18 cellular contexts compared by ENCODE assay signal in the genomic region with DNA sequence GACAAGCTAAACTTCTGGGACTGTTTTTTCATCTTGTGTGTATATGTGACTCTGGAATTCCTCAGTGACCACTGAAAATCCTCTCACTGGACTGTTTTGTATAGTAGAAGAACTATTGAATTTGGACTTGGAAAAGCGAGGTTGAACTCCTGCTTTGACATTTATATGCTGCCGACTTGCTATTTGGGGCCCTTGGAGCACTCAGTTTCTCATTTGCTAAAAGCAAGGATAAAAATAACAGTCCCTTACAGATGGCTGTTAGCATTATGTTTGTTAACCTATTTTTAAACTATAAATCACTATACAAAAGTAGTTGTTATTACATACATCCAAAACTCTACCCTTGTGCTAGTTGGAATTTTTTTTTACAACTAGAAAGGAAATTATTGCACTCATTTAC. TPM values are rescaled to one million over a fixed set of nuclear protein-coding genes. Genes with fewer than 3 reads are reported as not detected.
DNase-seq lines count a peak whose midpoint lies in the region; ATAC-seq and TF ChIP-seq lines count a peak whose summit lies in the region.
"Had no signal": no experiment of that assay in that cellular context is flagged by ENCODE, and none has a peak within 500 bp of the region (broad histone marks: within the 10 kb centered on the region; RNA-seq: fewer than 3 reads in every experiment).

No MANE protein-coding gene starts in this region.

- H3K27ac ChIP-seq in heart left ventricle (peak overlapping the region in 10 of 12 donors; percentile 19 to 74 (median 46)), right cardiac atrium (ENCODE audit: low read length) (no peak overlapping the region), neutrophil (peak overlapping the region; percentile 52), stomach smooth muscle (ENCODE audit: low read length) (peak overlapping the region; percentile 3)

- H3K4me3 Mint-ChIP-seq in central memory CD8-positive, alpha-beta T cell = no peak overlapping the region
- H3K4me3 Mint-ChIP-seq: CD4-positive, CD25-positive, alpha-beta regulatory T cell; IgD-negative memory B cell had no signal

- H3K27ac Mint-ChIP-seq in central memory CD8-positive, alpha-beta T cell (ENCODE audit: low read depth) = peak overlapping the region; percentile 78
- H3K27ac Mint-ChIP-seq: IgD-negative memory B cell had no signal

- POLR2A ChIA-PET in HEK293T (lab: Yijun Ruan, JAX) = interaction anchor here (1.0 kb wide), 1 partner anchor 9 kb away, joined by 4 read pairs; the partner anchor contains the start of genes PTRH2 and VMP1

- H3K4me1 ChIP-seq in heart left ventricle (peaks cover 0 to 36% (median 4%) of the 10 kb centered on the region in 12 donors), right cardiac atrium (ENCODE audit: control insufficient read depth, insufficient read depth, low read length) (no peaks in the 10 kb centered on the region), neutrophil (ENCODE audit: control insufficient read depth in 1 of 2, insufficient read depth in 1 of 2, low read depth in 1 of 2, low read length in 1 of 2) (peaks cover 48 to 72% of the 10 kb centered on the region in 2 experiments), stomach smooth muscle (ENCODE audit: control insufficient read depth, insufficient read depth, low read length) (no peaks in the 10 kb centered on the region)

- peaks cover 39% of the 10 kb centered on the region for H3K4me1 Mint-ChIP-seq in central memory CD8-positive, alpha-beta T cell

- H3K27me3 Mint-ChIP-seq in central memory CD8-positive, alpha-beta T cell = no peaks in the 10 kb centered on the region
- H3K27me3 Mint-ChIP-seq: CD4-positive, CD25-positive, alpha-beta regulatory T cell; IgD-negative memory B cell had no signal

- intact Hi-C loops in heart left ventricle (cut with DNase I) = no loop called here
- intact Hi-C loops in right cardiac atrium (cut with DNase I) = no loop called here

- DNase-seq in heart left ventricle = no peak
- DNase-seq in right cardiac atrium = no peak
- DNase-seq in central memory CD8-positive, alpha-beta T cell (ENCODE audit: low spot score in 2 of 2) = no peak
- DNase-seq in HEK293T (ENCODE audit: extremely low spot score) = no peak
- no peak for DNase-seq in NCI-H2171 (lab: John Stamatoyannopoulos, UW)
- DNase-seq: CD4-positive, CD25-positive, alpha-beta regulatory T cell; EL; GF-D8; NCI-H1694; NCI-H2081; NCI-H446; NCI-H526; OCI-M1; SHP77 had no signal

- H3K4me3 ChIP-seq in heart left ventricle = no peak overlapping the region
- H3K4me3 ChIP-seq in right cardiac atrium (ENCODE audit: low read length) = no peak overlapping the region
- no peak overlapping the region for H3K4me3 ChIP-seq in neutrophil (ENCODE audit: low read depth in 1 of 2, low read length in 1 of 2)
- peak overlapping the region in 1 of 2 donors; percentile 8 for H3K4me3 ChIP-seq in stomach smooth muscle (ENCODE audit: low read length in 2 of 2)

- CTCF ChIA-PET in HEK293T (lab: Yijun Ruan, JAX) = no interaction called here

- no peak overlapping the region for H3K9ac ChIP-seq in stomach smooth muscle (ENCODE audit: low read length in 2 of 2)

- H3K27me3 ChIP-seq in heart left ventricle (no peaks in the 10 kb centered on the region), right cardiac atrium (ENCODE audit: control insufficient read depth, insufficient read depth) (no peaks in the 10 kb centered on the region), neutrophil (no peaks in the 10 kb centered on the region), stomach smooth muscle (ENCODE audit: control insufficient read depth in 1 of 2, insufficient read depth in 2 of 2, low read length in 2 of 2) (no peaks in the 10 kb centered on the region)

- H3K9me3 ChIP-seq in heart left ventricle = no peaks in the 10 kb centered on the region
- no peaks in the 10 kb centered on the region for H3K9me3 ChIP-seq in right cardiac atrium (ENCODE audit: control insufficient read depth, low read length)
- no peaks in the 10 kb centered on the region for H3K9me3 ChIP-seq in neutrophil
- H3K9me3 ChIP-seq in stomach smooth muscle (ENCODE audit: control insufficient read depth in 2 of 2, low read length in 2 of 2) = no peaks in the 10 kb centered on the region

- peak in 2 of 4 donors; percentile 44 to 55 for ATAC-seq in heart left ventricle
- no peak for ATAC-seq in right cardiac atrium
- ATAC-seq in central memory CD8-positive, alpha-beta T cell (replicated peaks; ENCODE audit: extremely low read depth, poor library complexity, severe bottlenecking) = no peak
- ATAC-seq in HG03025 (IDR thresholded peaks at IDR 0.05; ENCODE audit: low FRiP score, unreplicated experiment) = no peak

- TF ChIP-seq CTCF in heart left ventricle (IDR thresholded peaks at IDR 0.05) (no peak), neutrophil (IDR thresholded peaks at IDR 0.05) (no peak)

- H3K9me3 Mint-ChIP-seq in central memory CD8-positive, alpha-beta T cell = no peaks in the 10 kb centered on the region
- H3K9me3 Mint-ChIP-seq: CD4-positive, CD25-positive, alpha-beta regulatory T cell; IgD-negative memory B cell had no signal

- H3K36me3 ChIP-seq in heart left ventricle (no peaks in the 10 kb centered on the region), neutrophil (peaks cover 15% of the 10 kb centered on the region), stomach smooth muscle (ENCODE audit: control insufficient read depth in 2 of 2, insufficient read depth in 2 of 2, low read length in 2 of 2) (no peaks in the 10 kb centered on the region)

- no peak for TF ChIP-seq POLR2A in heart left ventricle (IDR thresholded peaks at IDR 0.05)

- 55 to 68% (median 62%) methylated on average over 2 of the region's 2 CpGs for WGBS in heart left ventricle, 4 donors
- WGBS in right cardiac atrium = 73% methylated on average over 2 of the region's 2 CpGs

- peaks cover 13% of the 10 kb centered on the region for H3K36me3 Mint-ChIP-seq in central memory CD8-positive, alpha-beta T cell (ENCODE audit: insufficient read depth)

TF ChIP-seq in HEK293T, 16 proteins besides CTCF, POLR2A, EP300 and RAD21:
- TF ChIP-seq CTBP1 (IDR thresholded peaks at IDR 0.05; ENCODE audit: borderline replicate concordance) (no peak), SUZ12 (IDR thresholded peaks at IDR 0.05) (no peak), ARNT (IDR thresholded peaks at IDR 0.05) (no peak), FOXA1 (IDR thresholded peaks at IDR 0.05) (no peak), HDGF (IDR thresholded peaks at IDR 0.05; ENCODE audit: borderline replicate concordance) (no peak), FOXM1 (IDR thresholded peaks at IDR 0.05; ENCODE audit: borderline replicate concordance) (no peak)

RNA-seq across cellular contexts. Expression of gene VMP1, which starts 9.0 kb away (rescaled TPM):
- total RNA-seq in heart left ventricle (100 to 1,000 TPM in 1 of 9 donors, 10 to 100 TPM in 8; 36.1 to 181 (median 50.1) TPM), right cardiac atrium (100 to 1,000 TPM in 1 of 4 donors, 10 to 100 TPM in 3; 62.7 to 106 (median 70.4) TPM)
- polyA plus RNA-seq in heart left ventricle (10 to 100 TPM; 19.3 to 54.6 TPM), right cardiac atrium (60.7 TPM)

RNA-seq across cellular contexts. Expression of gene PTRH2, which starts 9.2 kb away (rescaled TPM):
- 10 to 100 TPM in 2 of 9 donors, 1 to 10 TPM in 7; 6.7 to 20.1 (median 9.0) TPM for total RNA-seq in heart left ventricle
- polyA plus RNA-seq in heart left ventricle = 10 to 100 TPM; 17.7 to 25.2 TPM
- 10 to 100 TPM in 3 of 4 donors, 1 to 10 TPM in 1; 8.0 to 14.8 (median 11.2) TPM for total RNA-seq in right cardiac atrium
- 18.9 TPM for polyA plus RNA-seq in right cardiac atrium
